ENCODE assay signal across 8 cellular contexts in genomic region chr9:95317119-95317892, GRCh38.
A peak's percentile ranks its signal among the peaks of the same experiment; 100 is the strongest.
DNase-seq lines count a peak whose midpoint lies in the region; ATAC-seq and TF ChIP-seq lines count a peak whose summit lies in the region.

TSS of gene FANCC (minus strand) at chr9:95317709. CDS start at chr9:95249291, 68,418 bp downstream.

- DNase-seq in NCI-H2029 (lab: John Stamatoyannopoulos, UW) (peak; percentile 85), T-helper 9 cell (peak; percentile 69), astrocyte of the cerebellum (ENCODE audit: low read depth) (peak; percentile 80), hippocampal formation (lab: John Stamatoyannopoulos, UW) (peak; percentile 73 to 89), retina (peak; percentile 99), OCI-M2 (lab: John Stamatoyannopoulos, UW; ENCODE audit: unreplicated experiment) (no peak)

- TF ChIP-seq CTCF in astrocyte of the cerebellum (IDR thresholded peaks at IDR 0.05; ENCODE audit: low read depth, low read length, missing control alignments) = no peak

- in situ Hi-C loops in astrocyte of the cerebellum (cut with HindIII; ENCODE audit: low sequenced_read_pairs) = no loop called here

- TF ChIP-seq POLR2A in GM18505 (IDR thresholded peaks at IDR 0.05; ENCODE audit: borderline replicate concordance, extremely low read depth, insufficient read depth, insufficient read length) = peak; percentile 81

- peak within 1 kb of the TSS; percentile 84 for H3K4me3 ChIP-seq in astrocyte of the cerebellum (ENCODE audit: low read depth, low read length)

- ATAC-seq in GM18505 (IDR thresholded peaks at IDR 0.05; ENCODE audit: unreplicated experiment) = peak; percentile 74
- ATAC-seq in HG02938 (IDR thresholded peaks at IDR 0.05; ENCODE audit: unreplicated experiment) = peak; percentile 66
